1 cellular context compared by ENCODE assay signal in the genomic region with DNA sequence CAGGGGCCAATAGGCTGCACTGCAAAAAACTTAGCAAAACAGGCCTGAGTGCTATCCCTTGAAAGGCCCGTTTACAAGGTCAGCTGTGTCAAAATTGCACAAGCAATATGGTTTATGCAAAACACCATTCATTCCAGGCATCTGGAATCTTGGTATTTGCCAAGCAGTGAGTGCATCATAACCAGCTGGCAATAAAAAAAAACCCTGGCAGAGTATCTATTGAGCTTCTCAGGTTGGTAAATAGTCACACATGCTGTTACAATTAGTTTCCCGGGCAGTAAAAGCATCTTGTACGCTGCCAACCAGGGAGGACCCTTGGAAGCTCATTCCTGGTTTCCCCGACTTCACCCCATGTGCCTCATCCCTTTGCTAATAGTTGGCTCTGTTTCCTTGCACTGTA.
TF ChIP-seq lines count a peak whose summit lies in the region.

No MANE protein-coding gene starts in this region.

TF ChIP-seq in HepG2, 621 proteins besides CTCF, POLR2A, EP300 and RAD21:
- TF ChIP-seq TSC22D2 (CRISPR knock-in tag; IDR thresholded peaks at IDR 0.05; ENCODE audit: borderline replicate concordance) (no peak), ZHX1 (CRISPR knock-in tag; IDR thresholded peaks at IDR 0.05; ENCODE audit: low read depth) (no peak), ZNF768 (CRISPR knock-in tag; IDR thresholded peaks at IDR 0.05) (no peak), MLLT10 (CRISPR knock-in tag; IDR thresholded peaks at IDR 0.05) (no peak), ZNF589 (CRISPR knock-in tag; conservative IDR thresholded peaks at IDR 0.05) (no peak), CEBPB (IDR thresholded peaks at IDR 0.05; ENCODE audit: borderline replicate concordance, low read depth, low read length) (peak; percentile 50; the same call in 1 of the 2 replicates), ZNF775 (CRISPR knock-in tag; IDR thresholded peaks at IDR 0.05; ENCODE audit: borderline replicate concordance) (no peak)
